8 cellular contexts compared by ENCODE assay signal in genomic region chr4:102869569-102870227, GRCh38. TPM values are rescaled to one million over a fixed set of nuclear protein-coding genes. Genes with fewer than 3 reads are reported as not detected.
DNase-seq lines count a peak whose midpoint lies in the region; ATAC-seq and TF ChIP-seq lines count a peak whose summit lies in the region.

No MANE protein-coding gene starts in this region.

- peak overlapping the region; percentile 76 for H3K4me2 ChIP-seq in neural progenitor cell

- H3K27ac ChIP-seq in RWPE2 (ENCODE audit: poor library complexity, severe bottlenecking) (peak overlapping the region; percentile 88), neural progenitor cell (peak overlapping the region; percentile 98)

- H3K27me3 ChIP-seq in RWPE2 (ENCODE audit: insufficient read depth, poor library complexity, severe bottlenecking) (no peaks in the 10 kb centered on the region), neural progenitor cell (no peaks in the 10 kb centered on the region)

- H3K9me3 Mint-ChIP-seq in activated T-cell treated with anti-CD3 and anti-CD28 coated beads, Interleukin-2, amount 50 U/mL, for 24 hours = no peaks in the 10 kb centered on the region
- H3K9me3 Mint-ChIP-seq in effector memory CD8-positive, alpha-beta T cell = no peaks in the 10 kb centered on the region
- H3K9me3 Mint-ChIP-seq in neural progenitor cell = peaks cover 20% of the 10 kb centered on the region

- H2AFZ ChIP-seq in neural progenitor cell (replicated peaks) = peak overlapping the region; percentile 85

- H3K9me3 ChIP-seq in RWPE2 (ENCODE audit: severe bottlenecking) (no peaks in the 10 kb centered on the region), neural progenitor cell (ENCODE audit: low read depth) (no peaks in the 10 kb centered on the region)

- peak overlapping the region; percentile 70 for H3K9ac ChIP-seq in neural progenitor cell

- H3K36me3 ChIP-seq in RWPE2 (ENCODE audit: low read depth) (peaks cover 28% of the 10 kb centered on the region), neural progenitor cell (no peaks in the 10 kb centered on the region)

- H3K4me3 Mint-ChIP-seq in activated T-cell treated with anti-CD3 and anti-CD28 coated beads, Interleukin-2, amount 50 U/mL, for 24 hours = peak overlapping the region; percentile 85
- H3K4me3 Mint-ChIP-seq in effector memory CD8-positive, alpha-beta T cell = peak overlapping the region; percentile 93 to 95
- peak overlapping the region; percentile 95 for H3K4me3 Mint-ChIP-seq in neural progenitor cell

- peaks cover 90% of the 10 kb centered on the region for H3K79me2 ChIP-seq in neural progenitor cell (ENCODE audit: low read depth)

- H3F3A ChIP-seq in neural progenitor cell (ENCODE audit: low read depth) = peaks cover 15% of the 10 kb centered on the region

- H3K4me1 Mint-ChIP-seq in activated T-cell treated with anti-CD3 and anti-CD28 coated beads, Interleukin-2, amount 50 U/mL, for 24 hours (ENCODE audit: low read depth) = peaks cover 62% of the 10 kb centered on the region
- H3K4me1 Mint-ChIP-seq in effector memory CD8-positive, alpha-beta T cell (ENCODE audit: low read depth in 2 of 2) = peaks cover 22 to 27% of the 10 kb centered on the region in 2 donors
- peaks cover 33% of the 10 kb centered on the region for H3K4me1 Mint-ChIP-seq in neural progenitor cell

- H3K4me3 ChIP-seq in RWPE2 (ENCODE audit: severe bottlenecking) (peak overlapping the region; percentile 57), neural progenitor cell (peak overlapping the region; percentile 53)

- H3K27me3 Mint-ChIP-seq in activated T-cell treated with anti-CD3 and anti-CD28 coated beads, Interleukin-2, amount 50 U/mL, for 24 hours = no peaks in the 10 kb centered on the region
- H3K27me3 Mint-ChIP-seq in effector memory CD8-positive, alpha-beta T cell = no peaks in the 10 kb centered on the region
- H3K27me3 Mint-ChIP-seq in neural progenitor cell (ENCODE audit: insufficient read depth, low read depth) = peaks cover 7% of the 10 kb centered on the region

- ATAC-seq in HG02759 (IDR thresholded peaks at IDR 0.05; ENCODE audit: unreplicated experiment) = peak; percentile 34
- ATAC-seq in RWPE2 (ENCODE audit: low read depth) = no peak
- peak; percentile 23 for ATAC-seq in effector memory CD8-positive, alpha-beta T cell (replicated peaks)

- peaks cover 71% of the 10 kb centered on the region for H3K36me3 Mint-ChIP-seq in activated T-cell treated with anti-CD3 and anti-CD28 coated beads, Interleukin-2, amount 50 U/mL, for 24 hours (ENCODE audit: low read depth)
- peaks cover 27% of the 10 kb centered on the region for H3K36me3 Mint-ChIP-seq in effector memory CD8-positive, alpha-beta T cell (ENCODE audit: insufficient read depth)
- peaks cover 38% of the 10 kb centered on the region for H3K36me3 Mint-ChIP-seq in neural progenitor cell

- no peak for TF ChIP-seq CTCF in RWPE2 (IDR thresholded peaks at IDR 0.05; ENCODE audit: poor library complexity, severe bottlenecking)
- no peak for TF ChIP-seq CTCF in neural progenitor cell (IDR thresholded peaks at IDR 0.05)

- DNase-seq in activated T-cell treated with anti-CD3 and anti-CD28 coated beads, Interleukin-2, amount 50 U/mL, for 24 hours = no peak
- DNase-seq in activated T-cell treated with anti-CD3 and anti-CD28 coated beads, Interleukin-2, amount 50 U/mL, for 48 hours = no peak
- no peak for DNase-seq in RWPE2 (ENCODE audit: low spot score)
- no peak for DNase-seq in effector memory CD8-positive, alpha-beta T cell
- DNase-seq in neural progenitor cell (ENCODE audit: low spot score) = no peak
- DNase-seq in AG20443 (ENCODE audit: low spot score) = no peak
- no peak for DNase-seq in occipital lobe (lab: John Stamatoyannopoulos, UW)

- H4K20me1 ChIP-seq in neural progenitor cell (ENCODE audit: low read depth) = no peaks in the 10 kb centered on the region

- H3K27ac Mint-ChIP-seq in activated T-cell treated with anti-CD3 and anti-CD28 coated beads, Interleukin-2, amount 50 U/mL, for 24 hours = peak overlapping the region; percentile 99
- H3K27ac Mint-ChIP-seq in effector memory CD8-positive, alpha-beta T cell = peak overlapping the region; percentile 99 to 100
- peak overlapping the region; percentile 97 for H3K27ac Mint-ChIP-seq in neural progenitor cell

- H3K4me1 ChIP-seq in RWPE2 (ENCODE audit: insufficient read depth, poor library complexity, severe bottlenecking) (peaks cover 23% of the 10 kb centered on the region), neural progenitor cell (peaks cover 28% of the 10 kb centered on the region)

RNA-seq across cellular contexts. Expression of gene CISD2, which starts 0.9 kb away (rescaled TPM):
- total RNA-seq in neural progenitor cell (ENCODE audit: low replicate concordance) = 44.0 and 78.6 TPM in 2 replicates
- 54.3 TPM for total RNA-seq in occipital lobe

RNA-seq across cellular contexts. Expression of gene UBE2D3, which starts 42.3 kb away (rescaled TPM):
- total RNA-seq in neural progenitor cell (ENCODE audit: low replicate concordance) = 472 and 573 TPM in 2 replicates
- total RNA-seq in occipital lobe = 288 TPM
